24 cellular contexts compared by ENCODE assay signal in the genomic region with DNA sequence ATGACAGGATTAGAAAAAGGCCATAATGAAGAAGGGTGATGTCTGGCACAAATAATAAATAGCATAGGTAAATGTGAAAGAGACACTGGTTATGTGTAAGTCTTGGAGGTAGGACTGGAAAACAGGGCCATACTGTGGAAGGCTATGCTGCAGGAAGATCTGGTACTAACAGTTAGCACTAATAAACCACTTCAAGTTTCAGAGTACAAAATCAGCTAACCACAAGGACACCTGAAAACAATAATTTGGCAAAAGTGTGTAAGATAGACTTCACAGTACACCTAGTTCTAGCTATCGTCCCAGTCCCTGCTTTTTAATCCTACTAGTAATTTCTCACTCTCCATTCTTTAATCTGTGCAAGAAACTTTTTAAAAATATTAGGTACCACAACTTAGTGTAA. TPM values are rescaled to one million over a fixed set of nuclear protein-coding genes. Genes with fewer than 3 reads are reported as not detected.
DNase-seq lines count a peak whose midpoint lies in the region; ATAC-seq and FAIRE-seq lines count a peak whose summit lies in the region.
"Had no signal": no experiment of that assay in that cellular context is flagged by ENCODE, and none has a peak within 500 bp of the region (broad histone marks: within the 10 kb centered on the region; RNA-seq: fewer than 3 reads in every experiment).

No MANE protein-coding gene starts in this region.

- no peak for DNase-seq in stimulated activated effector memory CD8-positive, alpha-beta T cell treated with anti-CD3 and anti-CD28 coated beads, Interleukin-12 subunit alpha, Interleukin-12 subunit beta, amount 100 ng/mL, for 72 hours (ENCODE audit: low spot score in 2 of 2)
- DNase-seq in frontal cortex (ENCODE audit: low spot score in 2 of 2) (no peak), HT-29 (ENCODE audit: low spot score) (no peak)
- DNase-seq: activated CD4-positive, alpha-beta T cell treated with anti-CD3 and anti-CD28 coated beads, Interleukin-2, amount 50 U/mL, for 4 hours; activated CD4-positive, CD25-positive, alpha-beta regulatory T cell; activated CD8-positive, alpha-beta memory T cell treated with anti-CD3 and anti-CD28 coated beads, Interleukin-2, amount 10 ng/mL, durations not matched to agents 7 days and 5 days; activated T-cell treated with anti-CD3 and anti-CD28 coated beads, Interleukin-2, amount 50 U/mL, for 48 hours; DMS53; effector CD8-positive, alpha-beta T cell; H9; NCI-H1417 treated with DMSO at 0.1 percent for 48 hours; NCI-H2029 treated with DMSO at 0.1 percent for 48 hours; NCI-H524 treated with DMSO at 0.1 percent for 48 hours; NK-92 treated with Interleukin-12 subunit alpha and Interleukin-12 subunit beta, amount 100 ng/mL, for 24 hours; PC-3; psoas muscle; tibial artery had no signal

- H3K4me3 Mint-ChIP-seq in stimulated activated effector memory CD8-positive, alpha-beta T cell treated with anti-CD3 and anti-CD28 coated beads, Interleukin-12 subunit alpha, Interleukin-12 subunit beta, amount 100 ng/mL, for 72 hours = no peak overlapping the region
- H3K4me3 Mint-ChIP-seq: activated CD8-positive, alpha-beta memory T cell treated with anti-CD3 and anti-CD28 coated beads, Interleukin-2, amount 10 ng/mL, durations not matched to agents 7 days and 5 days; H9; nephron had no signal

- no peaks in the 10 kb centered on the region for H3K9me3 Mint-ChIP-seq in stimulated activated effector memory CD8-positive, alpha-beta T cell treated with anti-CD3 and anti-CD28 coated beads, Interleukin-12 subunit alpha, Interleukin-12 subunit beta, amount 100 ng/mL, for 72 hours
- H3K9me3 Mint-ChIP-seq: H9, nephron had no signal

- H3K4me1 Mint-ChIP-seq in stimulated activated effector memory CD8-positive, alpha-beta T cell treated with anti-CD3 and anti-CD28 coated beads, Interleukin-12 subunit alpha, Interleukin-12 subunit beta, amount 100 ng/mL, for 72 hours = no peaks in the 10 kb centered on the region
- H3K4me1 Mint-ChIP-seq: H9, nephron had no signal

- ATAC-seq in GM18511 (IDR thresholded peaks at IDR 0.05; ENCODE audit: unreplicated experiment) (peak; percentile 71), GM21526 (IDR thresholded peaks at IDR 0.05; ENCODE audit: low FRiP score, unreplicated experiment) (peak; percentile 50), HG02885 (IDR thresholded peaks at IDR 0.05; ENCODE audit: poor library complexity, unreplicated experiment) (peak; percentile 54), GM18873 (IDR thresholded peaks at IDR 0.05; ENCODE audit: low FRiP score, unreplicated experiment) (no peak)
- no peak for ATAC-seq in stimulated activated effector memory CD8-positive, alpha-beta T cell treated with anti-CD3 and anti-CD28 coated beads, Interleukin-12 subunit alpha, Interleukin-12 subunit beta, amount 100 ng/mL, for 72 hours
- ATAC-seq: activated CD8-positive, alpha-beta memory T cell treated with anti-CD3 and anti-CD28 coated beads, Interleukin-2, amount 10 ng/mL, durations not matched to agents 7 days and 5 days; PC-3; psoas muscle; sciatic nerve had no signal

- peaks cover 62% of the 10 kb centered on the region for H3K36me3 Mint-ChIP-seq in stimulated activated effector memory CD8-positive, alpha-beta T cell treated with anti-CD3 and anti-CD28 coated beads, Interleukin-12 subunit alpha, Interleukin-12 subunit beta, amount 100 ng/mL, for 72 hours

- no peak for FAIRE-seq in frontal cortex (lab: Jason Lieb, UNC)
- FAIRE-seq: TTC549 had no signal

- peak overlapping the region; percentile 46 for H3K27ac Mint-ChIP-seq in stimulated activated effector memory CD8-positive, alpha-beta T cell treated with anti-CD3 and anti-CD28 coated beads, Interleukin-12 subunit alpha, Interleukin-12 subunit beta, amount 100 ng/mL, for 72 hours
- H3K27ac Mint-ChIP-seq: activated CD8-positive, alpha-beta memory T cell treated with anti-CD3 and anti-CD28 coated beads, Interleukin-2, amount 10 ng/mL, durations not matched to agents 7 days and 5 days; H9; nephron had no signal

RNA-seq across cellular contexts. Expression of gene CWF19L2, which starts 44.3 kb away (rescaled TPM):
- 26.1 TPM for total RNA-seq in frontal cortex
- total RNA-seq in HT-29 (2014; rRNA removed; shearing (Covaris generic)) = 3.7 and 4.0 TPM in 2 replicates

Comparison
In these comparisons a context has a peak if more than half of its experiments do, and no peak if none do; other contexts are left out.
1. ATAC-seq: peak in GM18511 (single experiment), GM21526 (single experiment) and HG02885 (single experiment); none in stimulated activated effector memory CD8-positive, alpha-beta T cell treated with anti-CD3 and anti-CD28 coated beads, Interleukin-12 subunit alpha, Interleukin-12 subunit beta, amount 100 ng/mL, for 72 hours (single experiment) and GM18873 (single experiment).